In the genomic region with DNA sequence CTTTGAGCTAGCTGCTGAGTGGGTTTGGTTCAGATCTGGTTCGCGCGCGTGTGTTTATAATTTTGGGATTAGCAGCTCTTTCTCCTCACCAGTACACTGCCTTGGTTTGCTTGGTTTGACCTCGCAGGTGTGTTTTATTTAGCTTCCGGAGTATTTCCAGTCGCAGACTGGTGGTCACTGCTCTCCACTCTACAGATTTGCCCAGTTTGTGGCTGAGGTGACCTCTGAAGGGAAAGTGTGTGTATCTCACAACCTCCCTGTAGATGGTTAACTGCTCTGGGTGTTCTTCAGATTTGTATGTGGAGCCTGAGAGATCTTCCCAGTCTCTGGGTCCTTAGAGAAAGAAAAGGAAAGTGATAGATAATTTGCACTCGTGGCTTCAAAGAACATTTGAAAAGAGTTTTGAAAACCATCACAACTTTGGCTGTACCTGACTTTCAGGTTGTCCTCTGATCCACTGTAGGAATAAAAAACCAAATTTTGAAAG, we compare ENCODE assay signal across 8 cellular contexts. TPM values are rescaled to one million over a fixed set of nuclear protein-coding genes. Genes with fewer than 3 reads are reported as not detected.
A peak's percentile ranks its signal among the peaks of the same experiment; 100 is the strongest.
DNase-seq lines count a peak whose midpoint lies in the region; TF ChIP-seq lines count a peak whose summit lies in the region.

No MANE protein-coding gene starts in this region.

- H4K91ac ChIP-seq in trophoblast cell (ENCODE audit: low read depth, low read length) = peak overlapping the region; percentile 65

- H3K79me2 ChIP-seq in trophoblast cell (ENCODE audit: control insufficient read depth, insufficient read depth, low read length, poor library complexity) = peaks cover 13% of the 10 kb centered on the region

- peak overlapping the region; percentile 88 for H3K27ac ChIP-seq in right atrium auricular region
- H3K27ac ChIP-seq in trophoblast cell (ENCODE audit: low read depth, low read length) = no peak overlapping the region

- H2BK12ac ChIP-seq in trophoblast cell (ENCODE audit: low read length) = no peak overlapping the region

- peak overlapping the region; percentile 74 for H2BK5ac ChIP-seq in trophoblast cell (ENCODE audit: low read depth, low read length, poor library complexity)

- H3K4me3 ChIP-seq in right atrium auricular region (peak overlapping the region; percentile 66 to 95), fibroblast of mammary gland (ENCODE audit: control insufficient read depth, low read depth, low read length) (peak overlapping the region; percentile 97), trophoblast cell (ENCODE audit: low read depth, low read length) (peak overlapping the region; percentile 97)

- WGBS in trophoblast cell (ENCODE audit: extremely low coverage, insufficient coverage, insufficient read length) = no CpG with 5 or more reads among the region's 8 CpGs

- peak overlapping the region; percentile 91 for H3K4me2 ChIP-seq in trophoblast cell (ENCODE audit: low read length)

- peak overlapping the region; percentile 92 for H3K4ac ChIP-seq in trophoblast cell (ENCODE audit: low read depth, low read length)

- DNase-seq in right atrium auricular region (ENCODE audit: low spot score) = no peak
- DNase-seq in cardiac septum (ENCODE audit: low spot score) = no peak
- DNase-seq in SK-MEL-5 (ENCODE audit: low read depth, low spot score) = peak; percentile 38
- DNase-seq in fibroblast of mammary gland (ENCODE audit: low read depth) = no peak
- DNase-seq in trophoblast cell = no peak
- DNase-seq in SHP77 treated with DMSO at 0.1 percent for 48 hours (lab: John Stamatoyannopoulos, UW) = no peak
- DNase-seq in NCI-H187 (lab: John Stamatoyannopoulos, UW) = no peak
- DNase-seq in cerebellar nuclear complex (lab: John Stamatoyannopoulos, UW) = no peak

- peak overlapping the region; percentile 88 for H3K9ac ChIP-seq in trophoblast cell (ENCODE audit: low read length)

- TF ChIP-seq CTCF in right atrium auricular region (IDR thresholded peaks at IDR 0.05) = no peak
- TF ChIP-seq CTCF in fibroblast of mammary gland (conservative IDR thresholded peaks at IDR 0.05; ENCODE audit: control insufficient read depth, insufficient read depth, low read depth, low read length) = no peak

- peak overlapping the region; percentile 72 for H3K18ac ChIP-seq in trophoblast cell (ENCODE audit: low read length)

- no peak overlapping the region for H3K23ac ChIP-seq in trophoblast cell (ENCODE audit: low read length)

- peak overlapping the region; percentile 71 for H4K12ac ChIP-seq in trophoblast cell (ENCODE audit: low read depth, low read length)

- H2BK120ac ChIP-seq in trophoblast cell (ENCODE audit: insufficient read depth, low read length, poor library complexity) = no peak overlapping the region

- H2AFZ ChIP-seq in trophoblast cell (ENCODE audit: insufficient read depth, low read length, poor library complexity) = peak overlapping the region; percentile 97

- H3K14ac ChIP-seq in trophoblast cell (ENCODE audit: low read length) = peak overlapping the region; percentile 91

- peaks cover 0 to 31% of the 10 kb centered on the region in 2 donors for H3K4me1 ChIP-seq in right atrium auricular region
- H3K4me1 ChIP-seq in trophoblast cell (ENCODE audit: control insufficient read depth in 1 of 2, insufficient read depth in 2 of 2, low read length in 2 of 2) = peaks cover 3 to 6% of the 10 kb centered on the region in 2 experiments

- no peak overlapping the region for H2AK5ac ChIP-seq in trophoblast cell (ENCODE audit: low read length)

- peaks cover 13% of the 10 kb centered on the region for H3K79me1 ChIP-seq in trophoblast cell (ENCODE audit: low read length)

- in situ Hi-C loops in SK-MEL-5 (cut with HindIII; ENCODE audit: low pct_unique_long_range_greater_than_20kb, low sequenced_read_pairs) = no loop called here

- H3K27me3 ChIP-seq in right atrium auricular region (no peaks in the 10 kb centered on the region), trophoblast cell (ENCODE audit: insufficient read depth, low read length) (no peaks in the 10 kb centered on the region)

- H3K9me3 ChIP-seq in right atrium auricular region (no peaks in the 10 kb centered on the region), trophoblast cell (ENCODE audit: insufficient read depth, low read depth, low read length) (no peaks in the 10 kb centered on the region)

- no peaks in the 10 kb centered on the region for H3K36me3 ChIP-seq in right atrium auricular region
- no peaks in the 10 kb centered on the region for H3K36me3 ChIP-seq in trophoblast cell (ENCODE audit: control insufficient read depth in 1 of 2, insufficient read depth in 2 of 2, low read length in 2 of 2)

- intact Hi-C loops in cardiac septum (cut with DNase I) = loop anchor here (10.0 kb wide), 3 partner anchors 178 to 288 kb away; no protein-coding TSS in a partner anchor

- peak overlapping the region; percentile 92 for H4K8ac ChIP-seq in trophoblast cell (ENCODE audit: low read depth, low read length)

RNA-seq across cellular contexts. Expression of gene ZNF277, which starts 0.7 kb away (rescaled TPM):
- 10 to 100 TPM; 15.9 to 29.8 TPM for total RNA-seq in right atrium auricular region
- total RNA-seq in cardiac septum = 16.3 TPM
- total RNA-seq in SK-MEL-5 (2014; rRNA removed; shearing (Covaris generic)) = 62.7 and 67.4 TPM in 2 replicates
- polyA plus RNA-seq in SK-MEL-5 (2015; cell fraction: cytosol; rRNA removed) = 21.9 and 25.0 TPM in 2 replicates
- polyA plus RNA-seq in SK-MEL-5 (2015; cell fraction: nucleus; rRNA removed) = 15.9 and 16.9 TPM in 2 replicates
- 48.3 and 54.2 TPM in 2 replicates for polyA plus RNA-seq in trophoblast cell (2013)

RNA-seq across cellular contexts. Expression of gene DOCK4, which starts 0.9 kb away (rescaled TPM):
- total RNA-seq in right atrium auricular region (10 to 100 TPM; 12.3 to 17.8 TPM), cardiac septum (18.5 TPM)
- 12.7 and 17.9 TPM in 2 replicates for total RNA-seq in SK-MEL-5 (2014; rRNA removed; shearing (Covaris generic))
- polyA plus RNA-seq in SK-MEL-5 (2015; cell fraction: cytosol; rRNA removed) = 22.8 and 34.2 TPM in 2 replicates
- 47.4 and 72.5 TPM in 2 replicates for polyA plus RNA-seq in SK-MEL-5 (2015; cell fraction: nucleus; rRNA removed)
- polyA plus RNA-seq in trophoblast cell (2013) = 19.9 and 21.5 TPM in 2 replicates
